In genomic region chr3:104214277-104214676, GRCh38 we compare ENCODE assay signal across 17 cellular contexts.
DNase-seq lines count a peak whose midpoint lies in the region; ATAC-seq and TF ChIP-seq lines count a peak whose summit lies in the region.
"Had no signal": no experiment of that assay in that cellular context is flagged by ENCODE, and none has a peak within 500 bp of the region (broad histone marks: within the 10 kb centered on the region; RNA-seq: fewer than 3 reads in every experiment).

No MANE protein-coding gene starts in this region.

- TF ChIP-seq CTCF in 22Rv1 (IDR thresholded peaks at IDR 0.05) (peak; percentile 14; the same call in 1 of the 2 replicates), endodermal cell (conservative IDR thresholded peaks at IDR 0.05) (peak; percentile 52), osteocyte (IDR thresholded peaks at IDR 0.05) (peak; percentile 8)

- H3K27me3 Mint-ChIP-seq in endodermal cell (ENCODE audit: insufficient read depth) (no peaks in the 10 kb centered on the region), osteocyte (ENCODE audit: unreplicated experiment) (no peaks in the 10 kb centered on the region)
- H3K27me3 Mint-ChIP-seq: B cell; CD4-positive, alpha-beta T cell had no signal

- no peak overlapping the region for H3K4me3 Mint-ChIP-seq in endodermal cell
- no peak overlapping the region for H3K4me3 Mint-ChIP-seq in osteocyte (ENCODE audit: unreplicated experiment)
- H3K4me3 Mint-ChIP-seq: B cell; CD4-positive, alpha-beta T cell had no signal

- H3K36me3 Mint-ChIP-seq in endodermal cell (ENCODE audit: low read depth): no peaks in the 10 kb centered on the region
- H3K36me3 Mint-ChIP-seq in osteocyte (ENCODE audit: unreplicated experiment): no peaks in the 10 kb centered on the region

- no peak overlapping the region for H3K4me3 ChIP-seq in endodermal cell (ENCODE audit: low read length)
- H3K4me3 ChIP-seq: GM23248, K562 had no signal

- DNase-seq in NAMALWA (ENCODE audit: low spot score) (peak; percentile 8), endodermal cell (no peak), osteocyte (ENCODE audit: extremely low spot score, unreplicated experiment) (no peak), HuH-7 (ENCODE audit: low spot score) (no peak)
- no peak for DNase-seq in activated naive CD4-positive, alpha-beta T cell (lab: John Stamatoyannopoulos, UW)
- DNase-seq: C1 segment of cervical spinal cord; CD4-positive, alpha-beta T cell; DMS 273 treated with DMSO at 0.1 percent for 48 hours; DND-41; GDM1; GM23248; H7; Karpas-422 had no signal

- H3K4me1 Mint-ChIP-seq in endodermal cell: no peaks in the 10 kb centered on the region
- H3K4me1 Mint-ChIP-seq in osteocyte (ENCODE audit: unreplicated experiment): peaks cover 3% of the 10 kb centered on the region

- no peak overlapping the region for H3K9ac ChIP-seq in endodermal cell (ENCODE audit: extremely low read depth, low read length, poor library complexity, severe bottlenecking)
- H3K9ac ChIP-seq: GM23248 had no signal

- H3K27ac ChIP-seq in 22Rv1 (no peak overlapping the region), endodermal cell (ENCODE audit: low read depth, low read length) (no peak overlapping the region)
- H3K27ac ChIP-seq: GM23248 had no signal

- H3K9me3 ChIP-seq in endodermal cell (ENCODE audit: control insufficient read depth, low read length): no peaks in the 10 kb centered on the region

- no peaks in the 10 kb centered on the region for H3K4me1 ChIP-seq in endodermal cell (ENCODE audit: control insufficient read depth, insufficient read depth, low read length)

- no peaks in the 10 kb centered on the region for H3K27me3 ChIP-seq in endodermal cell (ENCODE audit: control insufficient read depth, insufficient read depth, low read length, poor library complexity, severe bottlenecking)

- no peak for ATAC-seq in HG03469 (IDR thresholded peaks at IDR 0.05; ENCODE audit: unreplicated experiment)
- ATAC-seq: K562 had no signal

- H3K36me3 ChIP-seq in endodermal cell (ENCODE audit: control insufficient read depth, insufficient read depth, low read length): no peaks in the 10 kb centered on the region

- no peaks in the 10 kb centered on the region for H3K9me3 Mint-ChIP-seq in endodermal cell
- no peaks in the 10 kb centered on the region for H3K9me3 Mint-ChIP-seq in osteocyte (ENCODE audit: unreplicated experiment)

- WGBS in endodermal cell (ENCODE audit: insufficient coverage in 1 of 2, insufficient read length in 1 of 2), 2 experiments: no CpG with 5 or more reads among the region's 1 CpG

- H3K27ac Mint-ChIP-seq in endodermal cell (no peak overlapping the region), osteocyte (ENCODE audit: unreplicated experiment) (no peak overlapping the region)
- H3K27ac Mint-ChIP-seq: B cell; CD4-positive, alpha-beta T cell had no signal
